3 cellular contexts compared by ENCODE assay signal in genomic region chr13:111139452-111139851, GRCh38.
A peak's percentile ranks its signal among the peaks of the same experiment; 100 is the strongest.
TF ChIP-seq lines count a peak whose summit lies in the region.

No MANE protein-coding gene starts in this region.

TF ChIP-seq in SK-N-SH, 30 proteins besides CTCF, POLR2A, EP300 and RAD21:
- TF ChIP-seq CHD2 (IDR thresholded peaks at IDR 0.05; ENCODE audit: low read length, partially characterized antibody) (no peak), GATA2 (CRISPR knock-in tag; IDR thresholded peaks at IDR 0.05) (peak; percentile 66; the same call in 1 of the 2 replicates)

TF ChIP-seq in SK-N-SH treated with all-trans-retinoic acid at 6 μM for 48 hours, 23 proteins besides CTCF, POLR2A, EP300 and RAD21:
- TF ChIP-seq POU6F1 (CRISPR knock-in tag; IDR thresholded peaks at IDR 0.05; ENCODE audit: borderline replicate concordance, low read depth) (no peak), TSHZ2 (CRISPR knock-in tag; IDR thresholded peaks at IDR 0.05) (no peak), PATZ1 (CRISPR knock-in tag; IDR thresholded peaks at IDR 0.05; ENCODE audit: borderline replicate concordance) (no peak), ZNF565 (CRISPR knock-in tag; conservative IDR thresholded peaks at IDR 0.05; ENCODE audit: low read depth) (no peak)

TF ChIP-seq in K562, 482 proteins besides CTCF, POLR2A, EP300 and RAD21:
- TF ChIP-seq ZNF263 (CRISPR knock-in tag; IDR thresholded peaks at IDR 0.05; ENCODE audit: borderline replicate concordance) = 0 out of 2 replicates have a peak, but pooled peaks have one; percentile 57
- no peak for TF ChIP-seq C11orf30 (IDR thresholded peaks at IDR 0.05; ENCODE audit: low read depth)
